Comparison of ENCODE assay signal across 8 cellular contexts in the genomic region with DNA sequence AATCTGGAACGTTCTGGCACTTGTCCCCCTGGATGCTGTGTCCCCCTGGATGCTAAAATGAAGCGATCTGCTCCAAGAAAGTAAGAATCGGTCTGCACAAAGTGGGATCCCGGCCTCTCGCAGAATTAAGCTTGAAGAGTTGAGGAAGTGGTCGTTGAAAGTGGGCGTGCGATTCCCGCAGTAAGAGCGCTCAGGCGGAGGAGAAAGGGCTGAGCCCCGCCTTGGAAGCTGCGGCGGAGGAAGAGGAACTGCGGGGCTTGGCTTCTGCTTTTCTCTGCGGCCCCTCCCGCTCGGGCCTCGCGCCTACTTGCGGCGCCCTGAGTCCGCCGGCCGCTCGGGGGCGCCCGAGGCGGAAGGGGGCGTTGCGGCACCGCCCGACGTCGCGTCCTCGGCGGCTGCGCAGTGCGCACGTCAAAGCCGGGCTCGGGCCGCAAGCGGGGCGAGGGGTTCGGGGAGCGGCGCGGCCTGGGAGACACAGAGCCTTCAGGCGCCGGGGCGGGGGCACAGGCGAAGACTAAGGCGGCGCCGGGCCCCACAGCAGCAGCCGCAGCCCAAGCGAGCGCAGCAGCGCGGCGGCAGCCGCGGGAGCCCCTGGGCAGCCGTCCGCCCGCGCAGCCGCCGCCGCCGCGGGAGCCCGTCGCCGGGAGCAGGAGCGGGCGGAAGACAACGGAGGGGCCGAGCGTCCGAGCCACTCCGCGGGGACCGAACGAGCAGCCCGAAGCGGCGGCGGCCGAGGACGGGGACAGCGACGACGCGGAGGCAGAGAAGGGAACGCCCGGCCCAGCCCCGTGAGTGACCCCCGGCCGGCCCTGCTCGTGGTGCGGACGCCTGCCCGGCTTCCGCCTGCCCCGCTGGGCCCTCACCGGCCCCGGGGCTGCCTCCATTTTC. TPM values are rescaled to one million over a fixed set of nuclear protein-coding genes. Genes with fewer than 3 reads are reported as not detected.
DNase-seq lines count a peak whose midpoint lies in the region; ATAC-seq and TF ChIP-seq lines count a peak whose summit lies in the region.

A gene (plus strand): TSS at position 400 of the 888 bp plus-strand sequence. CDS start 47,160 bp downstream, outside the sequence.

- H3K27ac ChIP-seq in SK-N-SH (ENCODE audit: low read depth in 2 of 2, low read length in 1 of 2): peak within 1 kb of the TSS; percentile 82 to 90
- H3K27ac ChIP-seq in osteoblast (ENCODE audit: low read depth, low read length): peak within 1 kb of the TSS; percentile 87
- H3K27ac ChIP-seq in thoracic aorta: peak within 1 kb of the TSS; percentile 95 to 96

- H4K20me1 ChIP-seq in SK-N-SH (ENCODE audit: insufficient read depth) (peaks cover 41% of the 10 kb centered on the region), osteoblast (ENCODE audit: insufficient read depth, low read length) (peaks cover 38% of the 10 kb centered on the region)

- peaks cover 13% of the 10 kb centered on the region for H3F3A ChIP-seq in SK-N-SH (replicated peaks; ENCODE audit: insufficient read depth)

- H3K4me1 Mint-ChIP-seq in HFFc6 (ENCODE audit: low read depth): peaks cover 32% of the 10 kb centered on the region
- H3K4me1 Mint-ChIP-seq in activated naive CD4-positive, alpha-beta T cell treated with anti-CD3 and anti-CD28 coated beads, Interleukin-2, amount 50 U/mL, for 24 hours: peaks cover 43% of the 10 kb centered on the region

- no peak for TF ChIP-seq EP300 in SK-N-SH (IDR thresholded peaks at IDR 0.05; ENCODE audit: borderline replicate concordance in 1 of 2, low read depth in 1 of 2, low read length in 1 of 2)

- peak within 1 kb of the TSS; percentile 96 for H3K4me2 ChIP-seq in SK-N-SH
- H3K4me2 ChIP-seq in osteoblast (ENCODE audit: insufficient read depth, low read length): peak within 1 kb of the TSS; percentile 97

- H3K9ac ChIP-seq in SK-N-SH: peak within 1 kb of the TSS; percentile 80

- H3K79me2 ChIP-seq in SK-N-SH (ENCODE audit: insufficient read depth) (peaks cover 47% of the 10 kb centered on the region), osteoblast (ENCODE audit: insufficient read depth, low read length) (peaks cover 50% of the 10 kb centered on the region)

- H3K9me3 ChIP-seq in SK-N-SH (no peaks in the 10 kb centered on the region), osteoblast (ENCODE audit: low read depth, low read length) (no peaks in the 10 kb centered on the region), thoracic aorta (no peaks in the 10 kb centered on the region)

- ATAC-seq in thoracic aorta (ENCODE audit: insufficient number of reproducible peaks, low FRiP score, low read depth): peak; percentile 73

- H3K4me3 ChIP-seq in SK-N-SH (ENCODE audit: low read depth in 2 of 2, low read length in 1 of 2) (peak within 1 kb of the TSS; percentile 76 to 86), osteoblast (ENCODE audit: insufficient read depth, low read length) (peak within 1 kb of the TSS; percentile 97), thoracic aorta (peak within 1 kb of the TSS; percentile 95)

- peaks cover 2% of the 10 kb centered on the region for H3K27me3 Mint-ChIP-seq in HFFc6 (ENCODE audit: insufficient read depth)
- H3K27me3 Mint-ChIP-seq in activated naive CD4-positive, alpha-beta T cell treated with anti-CD3 and anti-CD28 coated beads, Interleukin-2, amount 50 U/mL, for 24 hours: no peaks in the 10 kb centered on the region

- peak within 1 kb of the TSS; percentile 88 for H3K27ac Mint-ChIP-seq in HFFc6
- peak within 1 kb of the TSS; percentile 96 for H3K27ac Mint-ChIP-seq in activated naive CD4-positive, alpha-beta T cell treated with anti-CD3 and anti-CD28 coated beads, Interleukin-2, amount 50 U/mL, for 24 hours

- H3K9me3 Mint-ChIP-seq in HFFc6: no peaks in the 10 kb centered on the region
- no peaks in the 10 kb centered on the region for H3K9me3 Mint-ChIP-seq in activated naive CD4-positive, alpha-beta T cell treated with anti-CD3 and anti-CD28 coated beads, Interleukin-2, amount 50 U/mL, for 24 hours

- H3K4me3 Mint-ChIP-seq in HFFc6: peak within 1 kb of the TSS; percentile 98
- peak within 1 kb of the TSS; percentile 96 for H3K4me3 Mint-ChIP-seq in activated naive CD4-positive, alpha-beta T cell treated with anti-CD3 and anti-CD28 coated beads, Interleukin-2, amount 50 U/mL, for 24 hours

- WGBS in SK-N-SH (ENCODE audit: low lambda C conversion rate): under 1% methylated on average over 18 of the region's 110 CpGs

- TF ChIP-seq RAD21 in SK-N-SH (IDR thresholded peaks at IDR 0.05; ENCODE audit: low read length): peak; percentile 37

- H3K27me3 ChIP-seq in SK-N-SH (ENCODE audit: insufficient read depth) (no peaks in the 10 kb centered on the region), osteoblast (ENCODE audit: insufficient read depth, low read length) (no peaks in the 10 kb centered on the region), thoracic aorta (replicated peaks; ENCODE audit: insufficient read depth) (no peaks in the 10 kb centered on the region)

- TF ChIP-seq CTCF in GM10248 (IDR thresholded peaks at IDR 0.05; ENCODE audit: control extremely low read depth, extremely low read depth, low read depth, missing control alignments) (peak; percentile 95), HFFc6 (IDR thresholded peaks at IDR 0.05) (peak; percentile 87), SK-N-SH (IDR thresholded peaks at IDR 0.05) (peak; percentile 73), osteoblast (IDR thresholded peaks at IDR 0.05; ENCODE audit: extremely low read depth, low read depth, low read length) (peak; percentile 64), thoracic aorta (IDR thresholded peaks at IDR 0.05) (peak; percentile 78)

- peaks cover 0 to 2% of the 10 kb centered on the region in 2 experiments; a peak in 2 of 4 replicates for H3K4me1 ChIP-seq in SK-N-SH (ENCODE audit: control insufficient read depth in 1 of 2, insufficient read depth in 2 of 2, low read depth in 1 of 2, low read length in 1 of 2)
- H3K4me1 ChIP-seq in osteoblast (ENCODE audit: insufficient read depth, low read length): peaks cover 21% of the 10 kb centered on the region
- peaks cover 25 to 38% of the 10 kb centered on the region in 2 donors for H3K4me1 ChIP-seq in thoracic aorta (ENCODE audit: control insufficient read depth in 1 of 2, low read depth in 2 of 2)

- POLR2A ChIA-PET in GM10248 (lab: Yijun Ruan, JAX) (no interaction called here), SK-N-SH (lab: Yijun Ruan, JAX) (interaction anchor here (0.7 kb wide), 1 partner anchor 149 kb away, joined by 3 read pairs; no protein-coding TSS in a partner anchor)

- H3K36me3 ChIP-seq in SK-N-SH (replicated peaks in 1 of 2; ENCODE audit: control insufficient read depth in 1 of 2, insufficient read depth in 2 of 2, low read length in 1 of 2): peaks cover 0 to 5% of the 10 kb centered on the region in 2 experiments
- no peaks in the 10 kb centered on the region for H3K36me3 ChIP-seq in osteoblast (ENCODE audit: insufficient read depth, low read length)
- no peaks in the 10 kb centered on the region for H3K36me3 ChIP-seq in thoracic aorta

- CTCF ChIA-PET in GM10248 (lab: Yijun Ruan, JAX) (interaction anchor here (0.9 to 2.8 kb wide), 11 partner anchors 9 to 45 kb away, joined by 3 to 14 read pairs (median 3); no protein-coding TSS in a partner anchor), SK-N-SH (lab: Yijun Ruan, JAX) (interaction anchor here (0.7 to 3.5 kb wide), 9 partner anchors 11 to 645 kb away, joined by 3 to 26 read pairs (median 4); no protein-coding TSS in a partner anchor)

- no peaks in the 10 kb centered on the region for H3K9me2 ChIP-seq in SK-N-SH

- peak; percentile 95 for DNase-seq in GM10248 (ENCODE audit: extremely low spot score)
- DNase-seq in HFFc6: peak; percentile 67
- DNase-seq in NAMALWA (ENCODE audit: low spot score): peak; percentile 96
- peak; percentile 97 for DNase-seq in SK-N-SH
- DNase-seq in glomerular visceral epithelial cell (ENCODE audit: extremely low spot score): peak; percentile 94
- DNase-seq in osteoblast (ENCODE audit: insufficient read length, low spot score, missing footprints): peak; percentile 99
- DNase-seq in thoracic aorta (ENCODE audit: low spot score): peak; percentile 28

- H2AFZ ChIP-seq in SK-N-SH (ENCODE audit: low read depth): peak within 1 kb of the TSS; percentile 99
- peak within 1 kb of the TSS; percentile 92 for H2AFZ ChIP-seq in osteoblast (ENCODE audit: low read length)

- H3K36me3 Mint-ChIP-seq in HFFc6 (ENCODE audit: low read depth): peaks cover 21% of the 10 kb centered on the region
- peaks cover 8% of the 10 kb centered on the region for H3K36me3 Mint-ChIP-seq in activated naive CD4-positive, alpha-beta T cell treated with anti-CD3 and anti-CD28 coated beads, Interleukin-2, amount 50 U/mL, for 24 hours

TF ChIP-seq in SK-N-SH, 30 proteins besides CTCF, POLR2A, EP300 and RAD21 (continues in another document):
- TF ChIP-seq POLR2AphosphoS5 (IDR thresholded peaks at IDR 0.05; ENCODE audit: low read depth, low read length): peak; percentile 66
- TF ChIP-seq EZH2phosphoT487 (IDR thresholded peaks at IDR 0.05; ENCODE audit: borderline replicate concordance, low read depth): no peak
- 0 out of 2 replicates have a peak, but pooled peaks have one; percentile 24 for TF ChIP-seq RCOR1 (IDR thresholded peaks at IDR 0.05; ENCODE audit: low read length)
- TF ChIP-seq SIN3A (IDR thresholded peaks at IDR 0.05; ENCODE audit: borderline replicate concordance, low read depth, low read length): peak; percentile 20; the same call in 1 of the 2 replicates
- TF ChIP-seq SMC3 (IDR thresholded peaks at IDR 0.05; ENCODE audit: low read depth, low read length): peak; percentile 26; the same call in 1 of the 2 replicates
- TF ChIP-seq ELF1 (IDR thresholded peaks at IDR 0.05): 0 out of 2 replicates have a peak, but pooled peaks have one; percentile 54
- TF ChIP-seq FOXJ3 (CRISPR knock-in tag; IDR thresholded peaks at IDR 0.05): no peak
- TF ChIP-seq TAF1 (IDR thresholded peaks at IDR 0.05; ENCODE audit: borderline replicate concordance, low read depth, low read length): peak; percentile 80; the same call in 1 of the 2 replicates
- peak; percentile 15; the same call in 1 of the 2 replicates for TF ChIP-seq TCF12 (IDR thresholded peaks at IDR 0.05)
- peak; percentile 58; the same call in 1 of the 2 replicates for TF ChIP-seq MXI1 (IDR thresholded peaks at IDR 0.05; ENCODE audit: low read depth, low read length)

RNA-seq across cellular contexts. Expression of the gene that starts here (rescaled TPM):
- 10 to 100 TPM; 50.5 to 60.5 (median 55.4) TPM for total RNA-seq in HFFc6 (2021; fragmentation: NEBNext Ultra II Directional; extraction: Animal tissue kit (Norgen Biotek cat#: 25700))
- 15.7 and 18.7 TPM in 2 replicates for polyA plus RNA-seq in SK-N-SH (2012; rRNA removed)
- polyA plus RNA-seq in SK-N-SH (2012; cell fraction: cytosol; rRNA removed): 24.9 and 27.9 TPM in 2 replicates
- polyA plus RNA-seq in SK-N-SH (2012; cell fraction: nucleus; rRNA removed): 15.2 and 23.1 TPM in 2 replicates
- total RNA-seq in osteoblast (53.2 and 56.6 TPM in 2 replicates), thoracic aorta (100 to 1,000 TPM in 1 of 2 donors, 10 to 100 TPM in 1; 83.1 to 103 TPM)

Comparison
In these comparisons a context has a peak if more than half of its experiments do, and no peak if none do; other contexts are left out.
1. Peak in every context shown above with its lines: DNase-seq, ATAC-seq, H3K4me3 ChIP-seq and H3K27ac ChIP-seq.
2. DNase-seq: peak in every context shown above with its lines; median percentile 99 in osteoblast; 97 in SK-N-SH; 96 in NAMALWA; 95 in GM10248; 94 in glomerular visceral epithelial cell; 67 in HFFc6; 28 in thoracic aorta.